22 cellular contexts compared by ENCODE assay signal in the genomic region with DNA sequence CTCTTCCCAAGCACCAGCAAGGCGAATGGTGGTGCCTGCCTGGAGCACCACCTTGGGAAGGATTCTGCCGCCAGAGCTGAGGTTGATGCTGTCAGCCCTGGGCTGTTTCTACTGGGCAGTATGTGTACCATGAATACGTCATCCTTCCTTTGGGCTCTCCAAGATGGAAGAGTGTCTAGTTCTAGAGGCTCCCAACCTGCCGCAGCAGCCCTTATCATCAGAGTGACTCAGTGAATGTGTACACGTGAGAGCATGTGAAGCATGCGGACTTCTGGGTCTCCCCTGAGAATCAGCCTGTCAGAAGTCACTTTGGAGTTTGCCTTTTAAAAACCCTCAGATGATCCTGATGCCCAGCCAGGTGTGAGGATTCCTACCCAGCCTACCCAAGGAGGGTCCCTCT. TPM values are rescaled to one million over a fixed set of nuclear protein-coding genes. Genes with fewer than 3 reads are reported as not detected.
A peak's percentile ranks its signal among the peaks of the same experiment; 100 is the strongest.
DNase-seq lines count a peak whose midpoint lies in the region; ATAC-seq, FAIRE-seq and TF ChIP-seq lines count a peak whose summit lies in the region.
"Had no signal": no experiment of that assay in that cellular context is flagged by ENCODE, and none has a peak within 500 bp of the region (broad histone marks: within the 10 kb centered on the region; RNA-seq: fewer than 3 reads in every experiment).

No MANE protein-coding gene starts in this region.

- ATAC-seq in K562 = peak; percentile 65
- ATAC-seq in left lobe of liver = no peak
- ATAC-seq in naive thymus-derived CD8-positive, alpha-beta T cell = no peak
- ATAC-seq: CD8-positive, alpha-beta T cell; GM23338 had no signal

- H3K9me1 ChIP-seq in K562 (ENCODE audit: control insufficient read depth, insufficient read depth, low read length) = no peaks in the 10 kb centered on the region

- intact Hi-C loops in K562 (cut with micrococcal nuclease) = loop anchor here (10.0 kb wide), 1 partner anchor 401 kb away; no protein-coding TSS in a partner anchor
- intact Hi-C loops in activated CD4-positive, alpha-beta T cell treated with anti-CD3 and anti-CD28 coated beads, Interleukin-2, amount 10 ng/mL, durations not matched to agents 24 days and 14 days (cut with micrococcal nuclease) = no loop called here

- H3K36me3 Mint-ChIP-seq in activated T-cell treated with anti-CD3 and anti-CD28 coated beads, Interleukin-2, amount 50 U/mL, for 24 hours (ENCODE audit: low read depth) = no peaks in the 10 kb centered on the region
- no peaks in the 10 kb centered on the region for H3K36me3 Mint-ChIP-seq in type B pancreatic cell
- no peaks in the 10 kb centered on the region for H3K36me3 Mint-ChIP-seq in activated CD4-positive, alpha-beta T cell treated with anti-CD3 and anti-CD28 coated beads, Interleukin-2, amount 10 ng/mL, durations not matched to agents 7 days and 5 days (ENCODE audit: low read depth)
- H3K36me3 Mint-ChIP-seq in naive thymus-derived CD8-positive, alpha-beta T cell = no peaks in the 10 kb centered on the region
- no peaks in the 10 kb centered on the region for H3K36me3 Mint-ChIP-seq in activated CD4-positive, alpha-beta T cell treated with anti-CD3 and anti-CD28 coated beads, Interleukin-2, amount 10 ng/mL, durations not matched to agents 24 days and 14 days (ENCODE audit: low read depth)
- H3K36me3 Mint-ChIP-seq: CD14-positive monocyte; CD8-positive, alpha-beta T cell had no signal

- CTCF ChIA-PET in K562 (lab: Yijun Ruan, JAX; ENCODE audit: low intra/inter-chr PET ratio) = interaction anchor here (1.0 kb wide), 1 partner anchor 14 kb away, joined by 3 read pairs; no protein-coding TSS in a partner anchor
- CTCF ChIA-PET in activated CD4-positive, alpha-beta T cell treated with anti-CD3 and anti-CD28 coated beads, Interleukin-2, amount 10 ng/mL, durations not matched to agents 7 days and 5 days (lab: Charles Lee) = interaction anchor here (0.7 to 3.8 kb wide), 6 partner anchors 9 to 300 kb away, joined by 3 to 29 read pairs (median 4); partner anchors contain the start of gene MAPKBP1

- peaks cover 4 to 7% of the 10 kb centered on the region in 2 experiments; a peak in 2 of 5 replicates for H3K4me1 ChIP-seq in K562 (replicated peaks in 1 of 2; ENCODE audit: control insufficient read depth in 2 of 2, insufficient read depth in 2 of 2, low read length in 2 of 2)

- H3K36me3 ChIP-seq in K562 (ENCODE audit: control insufficient read depth, insufficient read depth, low read length) = no peaks in the 10 kb centered on the region

- 3% methylated on average over 6 of the region's 6 CpGs for WGBS in K562 (ENCODE audit: insufficient coverage, low coverage, missing lambda C conversion rate)

- no peak overlapping the region for H2AFZ ChIP-seq in K562 (ENCODE audit: low read depth, low read length)
- H2AFZ ChIP-seq: GM23338 had no signal

- H3K79me2 ChIP-seq in K562 (ENCODE audit: control insufficient read depth, insufficient read depth, low read length) = no peaks in the 10 kb centered on the region

- no peak for TF ChIP-seq EP300 in K562 (IDR thresholded peaks at IDR 0.05; ENCODE audit: low read length)

- TF ChIP-seq POLR2A in K562 (conservative IDR thresholded peaks at IDR 0.05) = no peak

- DNase-seq in activated T-cell treated with anti-CD3 and anti-CD28 coated beads, Interleukin-2, amount 50 U/mL, for 48 hours = peak; percentile 4 to 9
- DNase-seq in activated T-cell treated with anti-CD3 and anti-CD28 coated beads, Interleukin-2, amount 50 U/mL, for 24 hours = no peak
- DNase-seq in K562 (ENCODE audit: extremely low read depth in 1 of 4, low spot score in 3 of 4) (peak in 1 of 4 experiments; percentile 34), left lobe of liver (ENCODE audit: low spot score) (peak; percentile 33), type B pancreatic cell (ENCODE audit: extremely low spot score, unreplicated experiment) (peak; percentile 39)
- no peak for DNase-seq in activated CD4-positive, alpha-beta T cell treated with anti-CD3 and anti-CD28 coated beads, Interleukin-2, amount 10 ng/mL, durations not matched to agents 7 days and 5 days
- no peak for DNase-seq in naive thymus-derived CD8-positive, alpha-beta T cell
- no peak for DNase-seq in activated CD4-positive, alpha-beta T cell treated with anti-CD3 and anti-CD28 coated beads, Interleukin-2, amount 10 ng/mL, durations not matched to agents 24 days and 14 days
- DNase-seq: CD8-positive, alpha-beta T cell; COR-L47; DMS153; DND-41; GF-D8; H9 had no signal

- no peak overlapping the region for H3K4me3 Mint-ChIP-seq in activated T-cell treated with anti-CD3 and anti-CD28 coated beads, Interleukin-2, amount 50 U/mL, for 24 hours
- H3K4me3 Mint-ChIP-seq in type B pancreatic cell = no peak overlapping the region
- no peak overlapping the region for H3K4me3 Mint-ChIP-seq in activated CD4-positive, alpha-beta T cell treated with anti-CD3 and anti-CD28 coated beads, Interleukin-2, amount 10 ng/mL, durations not matched to agents 7 days and 5 days
- no peak overlapping the region for H3K4me3 Mint-ChIP-seq in naive thymus-derived CD8-positive, alpha-beta T cell
- no peak overlapping the region for H3K4me3 Mint-ChIP-seq in activated CD4-positive, alpha-beta T cell treated with anti-CD3 and anti-CD28 coated beads, Interleukin-2, amount 10 ng/mL, durations not matched to agents 24 days and 14 days
- H3K4me3 Mint-ChIP-seq: CD14-positive monocyte; CD8-positive, alpha-beta T cell; GM23338; H9 had no signal

- H4K20me1 ChIP-seq in K562 (replicated peaks; ENCODE audit: control insufficient read depth, insufficient read depth, low read length) = peaks cover 4% of the 10 kb centered on the region; the same call in 1 of the 2 replicates

- POLR2A ChIA-PET in K562 (lab: Yijun Ruan, JAX) = interaction anchor here (0.6 to 1.6 kb wide), 4 partner anchors 9 to 100 kb away, joined by 4 to 5 read pairs (median 4); no protein-coding TSS in a partner anchor
- POLR2A ChIA-PET in activated CD4-positive, alpha-beta T cell treated with anti-CD3 and anti-CD28 coated beads, Interleukin-2, amount 10 ng/mL, durations not matched to agents 7 days and 5 days (lab: Charles Lee) = no interaction called here
- POLR2A ChIA-PET in naive thymus-derived CD8-positive, alpha-beta T cell (lab: Charles Lee) = interaction anchor here (0.6 kb wide), 1 partner anchor 309 kb away, joined by 4 read pairs; no protein-coding TSS in a partner anchor

- H3K27me3 Mint-ChIP-seq in activated T-cell treated with anti-CD3 and anti-CD28 coated beads, Interleukin-2, amount 50 U/mL, for 24 hours = no peaks in the 10 kb centered on the region
- H3K27me3 Mint-ChIP-seq in type B pancreatic cell = peaks cover 13% of the 10 kb centered on the region
- peaks cover 11% of the 10 kb centered on the region for H3K27me3 Mint-ChIP-seq in activated CD4-positive, alpha-beta T cell treated with anti-CD3 and anti-CD28 coated beads, Interleukin-2, amount 10 ng/mL, durations not matched to agents 7 days and 5 days
- H3K27me3 Mint-ChIP-seq in naive thymus-derived CD8-positive, alpha-beta T cell = peaks cover 0 to 11% (median 5%) of the 10 kb centered on the region in 5 donors
- peaks cover 10% of the 10 kb centered on the region for H3K27me3 Mint-ChIP-seq in activated CD4-positive, alpha-beta T cell treated with anti-CD3 and anti-CD28 coated beads, Interleukin-2, amount 10 ng/mL, durations not matched to agents 24 days and 14 days

- H3K9me3 ChIP-seq in K562 (replicated peaks; ENCODE audit: control insufficient read depth, insufficient read depth, low read depth, low read length) = peaks cover under 1% of the 10 kb centered on the region; the same call in 1 of the 2 replicates

- H3K9ac ChIP-seq in K562 (ENCODE audit: insufficient read depth in 1 of 2, low read depth in 2 of 2, low read length in 2 of 2) = no peak overlapping the region

- no peak for TF ChIP-seq RAD21 in K562 (CRISPR knock-in tag; conservative IDR thresholded peaks at IDR 0.05 in 1 of 2, IDR thresholded peaks at IDR 0.05 in 1 of 2)

- H3K4me2 ChIP-seq in K562 (ENCODE audit: insufficient read depth, low read length) = peak overlapping the region; percentile 30
- H3K4me2 ChIP-seq: GM23338 had no signal

- peaks cover 14 to 57% of the 10 kb centered on the region in 2 experiments for H3K27me3 ChIP-seq in K562 (ENCODE audit: control insufficient read depth in 2 of 2, insufficient read depth in 2 of 2, low read length in 2 of 2)

- TF ChIP-seq CTCF in K562 (IDR thresholded peaks at IDR 0.05 in 2 of 3, conservative IDR thresholded peaks at IDR 0.05 in 1 of 3; ENCODE audit: insufficient read depth in 2 of 3, low read depth in 1 of 3, low read length in 3 of 3) (no peak), type B pancreatic cell (conservative IDR thresholded peaks at IDR 0.05) (no peak)

- H3K9me3 Mint-ChIP-seq in activated T-cell treated with anti-CD3 and anti-CD28 coated beads, Interleukin-2, amount 50 U/mL, for 24 hours = no peaks in the 10 kb centered on the region
- H3K9me3 Mint-ChIP-seq in type B pancreatic cell = no peaks in the 10 kb centered on the region
- H3K9me3 Mint-ChIP-seq in activated CD4-positive, alpha-beta T cell treated with anti-CD3 and anti-CD28 coated beads, Interleukin-2, amount 10 ng/mL, durations not matched to agents 7 days and 5 days = no peaks in the 10 kb centered on the region
- no peaks in the 10 kb centered on the region for H3K9me3 Mint-ChIP-seq in naive thymus-derived CD8-positive, alpha-beta T cell
- H3K9me3 Mint-ChIP-seq in activated CD4-positive, alpha-beta T cell treated with anti-CD3 and anti-CD28 coated beads, Interleukin-2, amount 10 ng/mL, durations not matched to agents 24 days and 14 days = no peaks in the 10 kb centered on the region
- H3K9me3 Mint-ChIP-seq: CD8-positive, alpha-beta T cell; GM23338; H9 had no signal

- no peak overlapping the region for H3K27ac Mint-ChIP-seq in activated T-cell treated with anti-CD3 and anti-CD28 coated beads, Interleukin-2, amount 50 U/mL, for 24 hours
- H3K27ac Mint-ChIP-seq in type B pancreatic cell = no peak overlapping the region
- H3K27ac Mint-ChIP-seq in activated CD4-positive, alpha-beta T cell treated with anti-CD3 and anti-CD28 coated beads, Interleukin-2, amount 10 ng/mL, durations not matched to agents 7 days and 5 days = no peak overlapping the region
- no peak overlapping the region for H3K27ac Mint-ChIP-seq in naive thymus-derived CD8-positive, alpha-beta T cell
- no peak overlapping the region for H3K27ac Mint-ChIP-seq in activated CD4-positive, alpha-beta T cell treated with anti-CD3 and anti-CD28 coated beads, Interleukin-2, amount 10 ng/mL, durations not matched to agents 24 days and 14 days
- H3K27ac Mint-ChIP-seq: CD14-positive monocyte; CD8-positive, alpha-beta T cell; GM23338 had no signal

- in situ Hi-C loops in K562 (cut with MboI) = no loop called here

- FAIRE-seq in K562 (lab: Jason Lieb, UNC) = peak; percentile 67
- FAIRE-seq: D721Med, GM18507 had no signal

- H3K4me1 Mint-ChIP-seq in activated T-cell treated with anti-CD3 and anti-CD28 coated beads, Interleukin-2, amount 50 U/mL, for 24 hours (ENCODE audit: low read depth) = no peaks in the 10 kb centered on the region
- peaks cover 4% of the 10 kb centered on the region for H3K4me1 Mint-ChIP-seq in type B pancreatic cell (ENCODE audit: unreplicated experiment)
- no peaks in the 10 kb centered on the region for H3K4me1 Mint-ChIP-seq in activated CD4-positive, alpha-beta T cell treated with anti-CD3 and anti-CD28 coated beads, Interleukin-2, amount 10 ng/mL, durations not matched to agents 7 days and 5 days
- no peaks in the 10 kb centered on the region for H3K4me1 Mint-ChIP-seq in naive thymus-derived CD8-positive, alpha-beta T cell
- no peaks in the 10 kb centered on the region for H3K4me1 Mint-ChIP-seq in activated CD4-positive, alpha-beta T cell treated with anti-CD3 and anti-CD28 coated beads, Interleukin-2, amount 10 ng/mL, durations not matched to agents 24 days and 14 days
- H3K4me1 Mint-ChIP-seq: CD14-positive monocyte had no signal

- H3K27ac ChIP-seq in K562 (ENCODE audit: extremely low read depth, low read depth, low read length) = no peak overlapping the region
- H3K27ac ChIP-seq: 22Rv1 had no signal

- H3K4me3 ChIP-seq in K562 = no peak overlapping the region
- H3K4me3 ChIP-seq: GM23338 had no signal

- BruUV-seq in K562 (replicated peaks; lab: Mats Ljungman, UMichigan) = no TSS peak

RNA-seq across cellular contexts. Expression of gene PLA2G4D, which starts 20.9 kb away (rescaled TPM):
- not detected in 2 replicates for total RNA-seq in K562 (2011; cell fraction: chromatin; rRNA removed; ENCODE audit: low replicate concordance)
- not detected in 2 replicates for total RNA-seq in K562 (2011; cell fraction: nucleolus; rRNA removed)
- not detected in 2 replicates for total RNA-seq in K562 (2011; cell fraction: nucleoplasm; rRNA removed)
- not detected in 2 replicates for total RNA-seq in K562 (2014; rRNA removed)
- total RNA-seq in K562 (2014; rRNA removed; fragmentation: Illumina TruSeq; extraction: Trizol) = not detected in 2 replicates
- total RNA-seq in K562 (2015; rRNA removed; fragmentation: Illumina TruSeq; extraction: Trizol) = not detected in 2 replicates
- total RNA-seq in K562 (2021) = 0.04 TPM in 1 of 2 replicates, not detected in the other
- polyA plus RNA-seq in K562 (2011; rRNA removed) = 0.04 TPM in 1 of 2 replicates, not detected in the other
- polyA plus RNA-seq in K562 (2011; cell fraction: cytosol; rRNA removed) = not detected in 2 replicates
- polyA plus RNA-seq in K562 (2011; cell fraction: nucleus; rRNA removed) = 0.06 TPM in 1 of 2 replicates, not detected in the other
- polyA plus RNA-seq in K562 (2012) = 0.03 TPM in 1 of 2 replicates, not detected in the other
- polyA plus RNA-seq in K562 (2014; fragmentation: Illumina TruSeq; extraction: Trizol) = not detected in 2 replicates
- polyA plus RNA-seq in K562 (2014; fragmentation: Nextera tagmentation; extraction: Ambion mirVana) = not detected
- polyA plus RNA-seq in K562 (2014; rRNA removed) = not detected in 2 replicates
- polyA minus RNA-seq in K562 (2011; rRNA and poly(A)+ RNA removed) = not detected in 2 replicates
- polyA minus RNA-seq in K562 (2011; cell fraction: cytosol; rRNA and poly(A)+ RNA removed) = not detected in 2 replicates
- not detected in 2 replicates for polyA minus RNA-seq in K562 (2011; cell fraction: nucleus; rRNA and poly(A)+ RNA removed)
- not detected for total RNA-seq in left lobe of liver
- total RNA-seq in type B pancreatic cell (ENCODE audit: low replicate concordance) = not detected in 2 replicates
- not detected for total RNA-seq in activated CD4-positive, alpha-beta T cell treated with anti-CD3 and anti-CD28 coated beads, Interleukin-2, amount 10 ng/mL, durations not matched to agents 7 days and 5 days
- total RNA-seq in naive thymus-derived CD8-positive, alpha-beta T cell = not detected
- not detected for polyA plus RNA-seq in naive thymus-derived CD8-positive, alpha-beta T cell
- not detected in 2 replicates for total RNA-seq in activated CD4-positive, alpha-beta T cell treated with anti-CD3 and anti-CD28 coated beads, Interleukin-2, amount 10 ng/mL, durations not matched to agents 24 days and 14 days
- total RNA-seq: A673; CD8-positive, alpha-beta T cell had no signal
- polyA plus RNA-seq: BJ, CD14-positive monocyte had no signal

RNA-seq across cellular contexts. Expression of gene PLA2G4E, which starts 52.6 kb away (rescaled TPM):
- 0.35 TPM in 1 of 2 replicates, not detected in the other for total RNA-seq in K562 (2011; cell fraction: chromatin; rRNA removed; ENCODE audit: low replicate concordance)
- 0.17 TPM in 1 of 2 replicates, not detected in the other for total RNA-seq in K562 (2011; cell fraction: nucleolus; rRNA removed)
- total RNA-seq in K562 (2011; cell fraction: nucleoplasm; rRNA removed) = not detected in 2 replicates
- not detected in 2 replicates for total RNA-seq in K562 (2014; rRNA removed)
- not detected in 2 replicates for total RNA-seq in K562 (2014; rRNA removed; fragmentation: Illumina TruSeq; extraction: Trizol)
- total RNA-seq in K562 (2015; rRNA removed; fragmentation: Illumina TruSeq; extraction: Trizol) = not detected in 2 replicates
- not detected in 2 replicates for total RNA-seq in K562 (2021)
- polyA plus RNA-seq in K562 (2011; rRNA removed) = 0.03 TPM in 1 of 2 replicates, not detected in the other
- 0.04 TPM in 1 of 2 replicates, not detected in the other for polyA plus RNA-seq in K562 (2011; cell fraction: cytosol; rRNA removed)
- 0.10 TPM in 1 of 2 replicates, not detected in the other for polyA plus RNA-seq in K562 (2011; cell fraction: nucleus; rRNA removed)
- polyA plus RNA-seq in K562 (2012) = not detected in 2 replicates
- not detected in 2 replicates for polyA plus RNA-seq in K562 (2014; fragmentation: Illumina TruSeq; extraction: Trizol)
- not detected for polyA plus RNA-seq in K562 (2014; fragmentation: Nextera tagmentation; extraction: Ambion mirVana)
- polyA plus RNA-seq in K562 (2014; rRNA removed) = not detected in 2 replicates
- polyA minus RNA-seq in K562 (2011; rRNA and poly(A)+ RNA removed) = not detected in 2 replicates
- polyA minus RNA-seq in K562 (2011; cell fraction: cytosol; rRNA and poly(A)+ RNA removed) = not detected in 2 replicates
- polyA minus RNA-seq in K562 (2011; cell fraction: nucleus; rRNA and poly(A)+ RNA removed) = not detected in 2 replicates
- not detected for total RNA-seq in left lobe of liver
- 0.12 TPM in 1 of 2 replicates, not detected in the other for total RNA-seq in type B pancreatic cell (ENCODE audit: low replicate concordance)
- not detected for total RNA-seq in activated CD4-positive, alpha-beta T cell treated with anti-CD3 and anti-CD28 coated beads, Interleukin-2, amount 10 ng/mL, durations not matched to agents 7 days and 5 days
- not detected for total RNA-seq in naive thymus-derived CD8-positive, alpha-beta T cell
- not detected for polyA plus RNA-seq in naive thymus-derived CD8-positive, alpha-beta T cell
- not detected in 2 replicates for total RNA-seq in activated CD4-positive, alpha-beta T cell treated with anti-CD3 and anti-CD28 coated beads, Interleukin-2, amount 10 ng/mL, durations not matched to agents 24 days and 14 days
- total RNA-seq: A673; CD8-positive, alpha-beta T cell; GM23338; H9; HT-29 had no signal
- polyA plus RNA-seq: BJ, CD14-positive monocyte, GM23338 had no signal

Comparison
In these comparisons a context has a peak if more than half of its experiments do, and no peak if none do; other contexts are left out.
1. DNase-seq: peak in activated T-cell treated with anti-CD3 and anti-CD28 coated beads, Interleukin-2, amount 50 U/mL, for 48 hours (2 of 2), left lobe of liver (single experiment) and type B pancreatic cell (single experiment); none in activated T-cell treated with anti-CD3 and anti-CD28 coated beads, Interleukin-2, amount 50 U/mL, for 24 hours (single experiment), activated CD4-positive, alpha-beta T cell treated with anti-CD3 and anti-CD28 coated beads, Interleukin-2, amount 10 ng/mL, durations not matched to agents 7 days and 5 days (single experiment), naive thymus-derived CD8-positive, alpha-beta T cell (0 of 10) and activated CD4-positive, alpha-beta T cell treated with anti-CD3 and anti-CD28 coated beads, Interleukin-2, amount 10 ng/mL, durations not matched to agents 24 days and 14 days (single experiment).